18 cellular contexts compared by ENCODE assay signal in the genomic region with DNA sequence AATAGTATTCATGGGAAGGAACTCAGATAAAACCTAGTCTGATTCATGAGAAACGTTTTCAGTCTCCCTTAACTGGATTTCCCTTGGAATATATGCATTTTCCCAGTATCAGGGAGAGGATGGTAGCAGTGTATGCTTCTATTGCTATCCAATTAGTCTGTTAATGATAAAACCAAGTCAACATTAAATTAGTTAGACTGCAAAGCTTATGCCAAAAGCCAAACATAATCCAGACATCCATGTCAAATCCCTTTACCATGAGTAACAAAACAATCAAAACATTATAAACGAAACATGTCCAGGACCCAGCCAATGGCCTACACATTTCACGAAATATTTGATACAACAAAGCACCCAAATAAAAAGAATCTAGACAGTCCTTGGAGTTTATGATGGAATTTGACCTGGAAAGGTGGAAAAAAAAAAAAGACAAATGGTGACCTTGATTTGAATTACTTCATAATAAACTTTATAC. TPM values are rescaled to one million over a fixed set of nuclear protein-coding genes. Genes with fewer than 3 reads are reported as not detected.
DNase-seq lines count a peak whose midpoint lies in the region; ATAC-seq and TF ChIP-seq lines count a peak whose summit lies in the region.
"Had no signal": no experiment of that assay in that cellular context is flagged by ENCODE, and none has a peak within 500 bp of the region (broad histone marks: within the 10 kb centered on the region; RNA-seq: fewer than 3 reads in every experiment).

No MANE protein-coding gene starts in this region.

- peaks cover 40% of the 10 kb centered on the region for H3K36me3 Mint-ChIP-seq in mesothelial cell of epicardium
- H3K36me3 Mint-ChIP-seq in activated T-helper 1 cell treated with anti-CD3 and anti-CD28 coated beads, Interleukin-12 subunit alpha, Interleukin-12 subunit beta, Interleukin-2, Interleukin-4 antibody, amounts not matched to agents 30 ng/mL and 10 ng/mL and 1 ng/mL, durations not matched to agents 14 hours and 24 hours and 36 hours (ENCODE audit: low read depth): no peaks in the 10 kb centered on the region
- H3K36me3 Mint-ChIP-seq: CD8-positive, alpha-beta T cell had no signal

- intact Hi-C loops in activated T-helper 1 cell treated with anti-CD3 and anti-CD28 coated beads, Interleukin-12 subunit alpha, Interleukin-12 subunit beta, Interleukin-2, Interleukin-4 antibody, amounts not matched to agents 30 ng/mL and 10 ng/mL and 1 ng/mL, durations not matched to agents 14 hours and 24 hours and 36 hours (cut with micrococcal nuclease): no loop called here

- no peak overlapping the region for H3K27ac ChIP-seq in RWPE1
- H3K27ac ChIP-seq: 22Rv1; BLaER1 treated with 17β-estradiol and CSF1 and Interleukin-3, amounts not matched to agents 10 nM and 100 nM had no signal

- H3K27me3 Mint-ChIP-seq in mesothelial cell of epicardium (ENCODE audit: low read depth): no peaks in the 10 kb centered on the region
- no peaks in the 10 kb centered on the region for H3K27me3 Mint-ChIP-seq in activated T-helper 1 cell treated with anti-CD3 and anti-CD28 coated beads, Interleukin-12 subunit alpha, Interleukin-12 subunit beta, Interleukin-2, Interleukin-4 antibody, amounts not matched to agents 30 ng/mL and 10 ng/mL and 1 ng/mL, durations not matched to agents 14 hours and 24 hours and 36 hours (ENCODE audit: insufficient read depth)

- no peak overlapping the region for H3K4me3 Mint-ChIP-seq in mesothelial cell of epicardium
- no peak overlapping the region for H3K4me3 Mint-ChIP-seq in activated T-helper 1 cell treated with anti-CD3 and anti-CD28 coated beads, Interleukin-12 subunit alpha, Interleukin-12 subunit beta, Interleukin-2, Interleukin-4 antibody, amounts not matched to agents 30 ng/mL and 10 ng/mL and 1 ng/mL, durations not matched to agents 14 hours and 24 hours and 36 hours
- H3K4me3 Mint-ChIP-seq: CD8-positive, alpha-beta T cell; H9 had no signal

- H3K9me3 ChIP-seq in BE2C (no peaks in the 10 kb centered on the region), adipocyte (ENCODE audit: control insufficient read depth, low read length) (peaks cover 13% of the 10 kb centered on the region)

- H3K9ac ChIP-seq in adipocyte (ENCODE audit: low read length): no peak overlapping the region
- H3K9ac ChIP-seq: BLaER1 treated with 17β-estradiol and CSF1 and Interleukin-3, amounts not matched to agents 10 nM and 100 nM had no signal

- DNase-seq in BE2C (peak; percentile 18), NCI-H82 (lab: John Stamatoyannopoulos, UW) (peak; percentile 58), adipocyte (ENCODE audit: low read depth) (peak; percentile 23), mesothelial cell of epicardium (ENCODE audit: low spot score in 2 of 2, unreplicated experiment in 2 of 2) (no peak), RWPE1 (ENCODE audit: low spot score) (no peak)
- no peak for DNase-seq in activated T-helper 1 cell treated with anti-CD3 and anti-CD28 coated beads, Interleukin-12 subunit alpha, Interleukin-12 subunit beta, Interleukin-2, Interleukin-4 antibody, amounts not matched to agents 30 ng/mL and 10 ng/mL and 1 ng/mL, durations not matched to agents 14 hours and 24 hours and 36 hours (ENCODE audit: low spot score)
- DNase-seq: CD8-positive, alpha-beta T cell; DMS 273 treated with DMSO at 0.1 percent for 48 hours; DMS53; DND-41; H9; KG1 had no signal

- POLR2A ChIA-PET in RWPE1 (lab: Yijun Ruan, JAX; ENCODE audit: low non-redundant PET): no interaction called here

- no peak for ATAC-seq in GM19324 (IDR thresholded peaks at IDR 0.05; ENCODE audit: low FRiP score, unreplicated experiment)
- ATAC-seq: CD8-positive, alpha-beta T cell; HepG2 had no signal

- H3K9me3 Mint-ChIP-seq in mesothelial cell of epicardium: peaks cover 35% of the 10 kb centered on the region
- peaks cover 5% of the 10 kb centered on the region for H3K9me3 Mint-ChIP-seq in activated T-helper 1 cell treated with anti-CD3 and anti-CD28 coated beads, Interleukin-12 subunit alpha, Interleukin-12 subunit beta, Interleukin-2, Interleukin-4 antibody, amounts not matched to agents 30 ng/mL and 10 ng/mL and 1 ng/mL, durations not matched to agents 14 hours and 24 hours and 36 hours

- no peak for TF ChIP-seq CTCF in BE2C (IDR thresholded peaks at IDR 0.05; ENCODE audit: low read depth, low read length)
- TF ChIP-seq CTCF in mesothelial cell of epicardium (IDR thresholded peaks at IDR 0.05; ENCODE audit: unreplicated experiment): no peak
- TF ChIP-seq CTCF in RWPE1 (conservative IDR thresholded peaks at IDR 0.05; ENCODE audit: low read depth): no peak

- peak overlapping the region; percentile 7 for H3K27ac Mint-ChIP-seq in mesothelial cell of epicardium
- no peak overlapping the region for H3K27ac Mint-ChIP-seq in activated T-helper 1 cell treated with anti-CD3 and anti-CD28 coated beads, Interleukin-12 subunit alpha, Interleukin-12 subunit beta, Interleukin-2, Interleukin-4 antibody, amounts not matched to agents 30 ng/mL and 10 ng/mL and 1 ng/mL, durations not matched to agents 14 hours and 24 hours and 36 hours
- H3K27ac Mint-ChIP-seq: CD8-positive, alpha-beta T cell; H9 had no signal

- no peak overlapping the region for H3K4me3 ChIP-seq in BE2C (ENCODE audit: low read depth, low read length)
- no peak overlapping the region for H3K4me3 ChIP-seq in adipocyte (ENCODE audit: low read length)
- H3K4me3 ChIP-seq: BLaER1 treated with 17β-estradiol and CSF1 and Interleukin-3, amounts not matched to agents 10 nM and 100 nM had no signal

- CTCF ChIA-PET in RWPE1 (lab: Yijun Ruan, JAX): no interaction called here

- H3K36me3 ChIP-seq in BE2C (no peaks in the 10 kb centered on the region), adipocyte (ENCODE audit: control insufficient read depth, insufficient read depth, low read length, severe bottlenecking) (no peaks in the 10 kb centered on the region)
- H3K36me3 ChIP-seq: BLaER1 treated with 17β-estradiol and CSF1 and Interleukin-3, amounts not matched to agents 10 nM and 100 nM had no signal

- H3K4me1 Mint-ChIP-seq in mesothelial cell of epicardium: peaks cover 7% of the 10 kb centered on the region
- H3K4me1 Mint-ChIP-seq in activated T-helper 1 cell treated with anti-CD3 and anti-CD28 coated beads, Interleukin-12 subunit alpha, Interleukin-12 subunit beta, Interleukin-2, Interleukin-4 antibody, amounts not matched to agents 30 ng/mL and 10 ng/mL and 1 ng/mL, durations not matched to agents 14 hours and 24 hours and 36 hours (ENCODE audit: low read depth): no peaks in the 10 kb centered on the region

- H3K27me3 ChIP-seq in BE2C: no peaks in the 10 kb centered on the region
- no peaks in the 10 kb centered on the region for H3K27me3 ChIP-seq in adipocyte (replicated peaks; ENCODE audit: control insufficient read depth, insufficient read depth, low read length)

- H3K4me1 ChIP-seq in BE2C: peaks cover 12% of the 10 kb centered on the region
- peaks cover 6% of the 10 kb centered on the region for H3K4me1 ChIP-seq in adipocyte (ENCODE audit: control insufficient read depth, insufficient read depth, low read length)
- H3K4me1 ChIP-seq: BLaER1 treated with 17β-estradiol and CSF1 and Interleukin-3, amounts not matched to agents 10 nM and 100 nM had no signal

RNA-seq across cellular contexts. Expression of a gene that starts 34.5 kb away (rescaled TPM):
- polyA plus RNA-seq in BE2C (2012; ENCODE audit: insufficient read depth, insufficient read length, low read depth): 0.97 TPM
- total RNA-seq in mesothelial cell of epicardium: 0.40 to 1.1 TPM (median 0.70 TPM) in 3 replicates
- not detected in 2 replicates for total RNA-seq in activated T-helper 1 cell treated with anti-CD3 and anti-CD28 coated beads, Interleukin-12 subunit alpha, Interleukin-12 subunit beta, Interleukin-2, Interleukin-4 antibody, amounts not matched to agents 30 ng/mL and 10 ng/mL and 1 ng/mL, durations not matched to agents 14 hours and 24 hours and 36 hours
- total RNA-seq: CD8-positive, alpha-beta T cell; G401; H1 had no signal

Comparison
In these comparisons a context has a peak if more than half of its experiments do, and no peak if none do; other contexts are left out.
1. DNase-seq: peak in BE2C (single experiment), NCI-H82 (single experiment) and adipocyte (single experiment); none in mesothelial cell of epicardium (0 of 2), RWPE1 (single experiment) and activated T-helper 1 cell treated with anti-CD3 and anti-CD28 coated beads, Interleukin-12 subunit alpha, Interleukin-12 subunit beta, Interleukin-2, Interleukin-4 antibody, amounts not matched to agents 30 ng/mL and 10 ng/mL and 1 ng/mL, durations not matched to agents 14 hours and 24 hours and 36 hours (single experiment).